Comparison of ENCODE assay signal across 8 cellular contexts in the genomic region with DNA sequence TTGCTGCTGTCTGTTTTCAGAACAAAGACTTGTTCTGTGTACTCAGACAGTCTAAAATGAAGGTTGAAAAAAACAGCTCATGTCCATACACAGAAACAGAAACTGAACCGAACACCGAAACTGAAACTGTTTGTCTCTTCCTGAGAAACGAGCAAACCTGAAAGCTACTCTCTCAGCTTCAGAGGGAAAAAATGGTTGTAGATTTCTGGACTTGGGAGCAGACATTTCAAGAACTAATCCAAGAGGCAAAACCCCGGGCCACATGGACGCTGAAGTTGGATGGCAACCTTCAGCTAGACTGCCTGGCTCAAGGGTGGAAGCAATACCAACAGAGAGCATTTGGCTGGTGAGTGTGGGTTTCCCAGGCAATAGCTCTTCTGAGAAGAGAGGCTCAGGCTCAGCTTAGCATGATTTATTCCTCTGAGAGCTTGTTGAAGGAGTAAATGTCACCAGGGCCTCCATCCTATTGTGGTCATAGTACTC. TPM values are rescaled to one million over a fixed set of nuclear protein-coding genes. Genes with fewer than 3 reads are reported as not detected.
DNase-seq lines count a peak whose midpoint lies in the region; ATAC-seq and TF ChIP-seq lines count a peak whose summit lies in the region.

Gene RTP4 (plus strand): TSS at position 135 of the 483 bp plus-strand sequence. CDS start 57 bp downstream, at position 192.

- H3K4me3 Mint-ChIP-seq in endothelial cell (ENCODE audit: unreplicated experiment) = no peak within 1 kb of the TSS

- intact Hi-C loops in ascending aorta (cut with DNase I) = no loop called here

- peaks cover 5% of the 10 kb centered on the region for H3K4me1 Mint-ChIP-seq in endothelial cell (ENCODE audit: unreplicated experiment)

- H3K36me3 ChIP-seq in Peyer's patch (peaks cover 0 to 16% (median 0%) of the 10 kb centered on the region in 3 donors), ascending aorta (peaks cover 0 to 6% of the 10 kb centered on the region in 2 donors)

- H3K27me3 Mint-ChIP-seq in endothelial cell (ENCODE audit: unreplicated experiment) = no peaks in the 10 kb centered on the region

- H3K9me3 ChIP-seq in Peyer's patch = no peaks in the 10 kb centered on the region
- no peaks in the 10 kb centered on the region for H3K9me3 ChIP-seq in ascending aorta

- DNase-seq in A172 (ENCODE audit: low spot score) (peak; percentile 18), Peyer's patch (peak in 2 of 3 donors; percentile 48 to 58), ascending aorta (ENCODE audit: low spot score in 2 of 2) (no peak), iris pigment epithelial cell (ENCODE audit: low read depth) (peak; percentile 18), endothelial cell (ENCODE audit: low spot score) (no peak)
- peak; percentile 17 for DNase-seq in stimulated activated CD4-positive, alpha-beta T cell treated with anti-CD3 and anti-CD28 coated beads, Interleukin-4, amount 100 ng/mL, for 1 hour

- no peak for TF ChIP-seq CTCF in Peyer's patch (IDR thresholded peaks at IDR 0.05)
- TF ChIP-seq CTCF in ascending aorta (IDR thresholded peaks at IDR 0.05) = no peak
- no peak for TF ChIP-seq CTCF in endothelial cell (IDR thresholded peaks at IDR 0.05; ENCODE audit: unreplicated experiment)

- H3K4me3 ChIP-seq in Peyer's patch = peak within 1 kb of the TSS; percentile 52 to 71 (median 58)
- peak within 1 kb of the TSS; percentile 47 to 63 for H3K4me3 ChIP-seq in ascending aorta

- no peak for TF ChIP-seq POLR2A in Peyer's patch (IDR thresholded peaks at IDR 0.05)

- no peaks in the 10 kb centered on the region for H3K9me3 Mint-ChIP-seq in endothelial cell (ENCODE audit: unreplicated experiment)

- ATAC-seq in GM18520 (IDR thresholded peaks at IDR 0.05; ENCODE audit: unreplicated experiment) (peak; percentile 81), HG02981 (IDR thresholded peaks at IDR 0.05; ENCODE audit: unreplicated experiment) (peak; percentile 95)

- H3K27me3 ChIP-seq in Peyer's patch (no peaks in the 10 kb centered on the region), ascending aorta (no peaks in the 10 kb centered on the region)

- no peak within 1 kb of the TSS for H3K27ac Mint-ChIP-seq in endothelial cell (ENCODE audit: unreplicated experiment)

- peaks cover 4% of the 10 kb centered on the region for H3K36me3 Mint-ChIP-seq in endothelial cell (ENCODE audit: low read depth, unreplicated experiment)

- H3K4me1 ChIP-seq in Peyer's patch (peaks cover 0 to 15% (median 7%) of the 10 kb centered on the region in 4 donors), ascending aorta (peaks cover 0 to 8% of the 10 kb centered on the region in 2 donors)

- peak within 1 kb of the TSS; percentile 83 to 98 (median 90) for H3K27ac ChIP-seq in Peyer's patch
- H3K27ac ChIP-seq in ascending aorta = peak within 1 kb of the TSS; percentile 72 to 80

RNA-seq across cellular contexts. Expression of gene RTP4, which starts in this region (rescaled TPM):
- 0.19 and 0.78 TPM in 2 replicates for total RNA-seq in A172 (2014; rRNA removed; shearing (Covaris generic))
- 10 to 100 TPM in 1 of 4 donors, 1 to 10 TPM in 3; 3.5 to 12.4 (median 5.6) TPM for total RNA-seq in Peyer's patch
- total RNA-seq in ascending aorta = not detected
- total RNA-seq in endothelial cell (ENCODE audit: unreplicated experiment) = not detected

Comparison
In these comparisons a context has a peak if more than half of its experiments do, and no peak if none do; other contexts are left out.
1. Peak in DNase-seq in A172; RNA of the gene not detected or under 1 TPM.
2. DNase-seq: peak in Peyer's patch (2 of 3), iris pigment epithelial cell (single experiment) and stimulated activated CD4-positive, alpha-beta T cell treated with anti-CD3 and anti-CD28 coated beads, Interleukin-4, amount 100 ng/mL, for 1 hour (single experiment); none in ascending aorta (0 of 2) and endothelial cell (single experiment).